Comparison of ENCODE assay signal across 12 cellular contexts in the genomic region with DNA sequence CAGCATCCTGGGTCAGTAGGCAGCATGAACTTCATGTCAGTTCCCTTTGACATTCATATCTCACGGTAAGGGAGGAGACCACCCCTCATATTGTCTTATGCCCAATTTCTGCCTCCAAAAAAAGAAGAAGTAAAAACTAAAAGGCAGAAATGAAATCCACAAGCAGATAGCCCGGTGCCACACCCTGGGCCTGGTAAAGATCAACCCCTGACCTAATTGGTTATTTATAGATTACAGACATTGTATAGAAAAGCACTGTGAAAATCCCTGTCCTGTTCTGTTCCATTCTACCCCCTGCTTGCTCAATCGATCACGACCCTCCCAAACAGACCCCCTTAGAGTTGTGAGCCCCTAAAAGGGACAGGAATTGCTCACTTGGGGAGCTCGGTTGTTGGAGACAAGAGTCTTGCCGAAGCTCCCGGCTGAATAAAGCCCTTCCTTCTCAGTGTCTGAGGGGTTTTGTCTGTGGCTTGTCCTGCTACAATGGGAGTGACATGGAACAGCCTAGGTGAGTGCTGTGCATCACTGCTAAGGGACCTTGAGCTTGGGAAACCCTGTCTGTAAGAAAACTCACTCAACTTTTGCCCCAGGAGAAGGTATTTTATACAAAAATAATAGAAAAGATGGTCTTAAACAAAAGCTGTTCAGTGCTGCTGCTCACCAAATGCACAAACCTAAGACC. TPM values are rescaled to one million over a fixed set of nuclear protein-coding genes. Genes with fewer than 3 reads are reported as not detected.
DNase-seq lines count a peak whose midpoint lies in the region; ATAC-seq, FAIRE-seq and TF ChIP-seq lines count a peak whose summit lies in the region.
"Had no signal": no experiment of that assay in that cellular context is flagged by ENCODE, and none has a peak within 500 bp of the region (broad histone marks: within the 10 kb centered on the region; RNA-seq: fewer than 3 reads in every experiment).

No MANE protein-coding gene starts in this region.

- H3K4me3 Mint-ChIP-seq in CD4-positive, alpha-beta T cell: peak overlapping the region; percentile 58
- no peak overlapping the region for H3K4me3 Mint-ChIP-seq in HFFc6
- no peak overlapping the region for H3K4me3 Mint-ChIP-seq in nephron progenitor cell
- H3K4me3 Mint-ChIP-seq: neural crest cell had no signal

- no peaks in the 10 kb centered on the region for H3K9me1 ChIP-seq in K562 (ENCODE audit: control insufficient read depth, insufficient read depth, low read length)

- no peak for TF ChIP-seq RAD21 in K562 (CRISPR knock-in tag; conservative IDR thresholded peaks at IDR 0.05 in 1 of 2, IDR thresholded peaks at IDR 0.05 in 1 of 2)

- no peaks in the 10 kb centered on the region for H3K27me3 Mint-ChIP-seq in CD4-positive, alpha-beta T cell
- H3K27me3 Mint-ChIP-seq in HFFc6 (ENCODE audit: insufficient read depth) (peaks cover 3% of the 10 kb centered on the region), nephron progenitor cell (ENCODE audit: low read depth, poor library complexity) (no peaks in the 10 kb centered on the region)

- no peak for DNase-seq in CD4-positive, alpha-beta T cell
- no peak for DNase-seq in HFFc6
- no peak for DNase-seq in K562 (ENCODE audit: extremely low read depth in 1 of 4, low spot score in 3 of 4)
- no peak for DNase-seq in nephron progenitor cell
- DNase-seq in amygdala (lab: John Stamatoyannopoulos, UW): no peak
- DNase-seq in DMS53 (lab: John Stamatoyannopoulos, UW): no peak
- DNase-seq in ovary: no peak
- no peak for DNase-seq in nucleus accumbens (lab: John Stamatoyannopoulos, UW)
- DNase-seq: DMS79 treated with DMSO at 0.1 percent for 48 hours, RPMI8226 had no signal

- peaks cover 91% of the 10 kb centered on the region for H3K4me1 Mint-ChIP-seq in CD4-positive, alpha-beta T cell (ENCODE audit: low read depth)
- H3K4me1 Mint-ChIP-seq in HFFc6 (ENCODE audit: low read depth) (peaks cover 80% of the 10 kb centered on the region), nephron progenitor cell (peaks cover 19% of the 10 kb centered on the region)

- peaks cover 100% of the 10 kb centered on the region for H3K79me2 ChIP-seq in K562 (ENCODE audit: control insufficient read depth, insufficient read depth, low read length)

- peaks cover 11 to 52% of the 10 kb centered on the region in 2 experiments for H3K4me1 ChIP-seq in K562 (replicated peaks in 1 of 2; ENCODE audit: control insufficient read depth in 2 of 2, insufficient read depth in 2 of 2, low read length in 2 of 2)
- peaks cover 12% of the 10 kb centered on the region for H3K4me1 ChIP-seq in ovary (ENCODE audit: insufficient read depth)

- ATAC-seq in CD4-positive, alpha-beta T cell (ENCODE audit: poor library complexity): no peak
- peak; percentile 52 for ATAC-seq in K562

- no peak for TF ChIP-seq EP300 in K562 (IDR thresholded peaks at IDR 0.05; ENCODE audit: low read length)
- no peak for TF ChIP-seq EP300 in ovary (IDR thresholded peaks at IDR 0.05)

- POLR2A ChIA-PET in CD4-positive, alpha-beta T cell (lab: Charles Lee): interaction anchor here (1.0 to 35.5 kb wide), 5 partner anchors 8 to 221 kb away, joined by 3 to 914 read pairs (median 4); partner anchors contain the start of genes ANKRD12, NDUFV2 and TWSG1
- POLR2A ChIA-PET in K562 (lab: Yijun Ruan, JAX): interaction anchor here (0.6 to 4.2 kb wide), 14 partner anchors 9 to 1164 kb away, joined by 3 to 53 read pairs (median 4); partner anchors contain the start of gene NDUFV2

- peak overlapping the region; percentile 23 for H3K27ac ChIP-seq in CD4-positive, alpha-beta T cell (ENCODE audit: low read depth, low read length)
- H3K27ac ChIP-seq in K562 (ENCODE audit: extremely low read depth, low read depth, low read length) (peak overlapping the region; percentile 46; the same call in 2 of the 3 replicates), ovary (no peak overlapping the region)
- H3K27ac ChIP-seq: HL-60 had no signal

- H3K9me3 Mint-ChIP-seq in CD4-positive, alpha-beta T cell: no peaks in the 10 kb centered on the region
- no peaks in the 10 kb centered on the region for H3K9me3 Mint-ChIP-seq in HFFc6
- no peaks in the 10 kb centered on the region for H3K9me3 Mint-ChIP-seq in nephron progenitor cell
- H3K9me3 Mint-ChIP-seq: neural crest cell had no signal

- H2AFZ ChIP-seq in K562 (ENCODE audit: low read depth, low read length): no peak overlapping the region

- CTCF ChIA-PET in CD4-positive, alpha-beta T cell (lab: Charles Lee): no interaction called here
- CTCF ChIA-PET in K562 (lab: Yijun Ruan, JAX; ENCODE audit: low intra/inter-chr PET ratio): no interaction called here

- in situ Hi-C loops in K562 (cut with MboI): no loop called here

- no peak for TF ChIP-seq CTCF in CD4-positive, alpha-beta T cell (IDR thresholded peaks at IDR 0.05)
- TF ChIP-seq CTCF in HFFc6 (IDR thresholded peaks at IDR 0.05): no peak
- TF ChIP-seq CTCF in K562 (IDR thresholded peaks at IDR 0.05 in 2 of 3, conservative IDR thresholded peaks at IDR 0.05 in 1 of 3; ENCODE audit: insufficient read depth in 2 of 3, low read depth in 1 of 3, low read length in 3 of 3): no peak
- TF ChIP-seq CTCF in nephron progenitor cell (IDR thresholded peaks at IDR 0.05): no peak
- TF ChIP-seq CTCF in ovary (IDR thresholded peaks at IDR 0.05): no peak

- TF ChIP-seq POLR2A in K562 (conservative IDR thresholded peaks at IDR 0.05) (no peak), ovary (IDR thresholded peaks at IDR 0.05) (no peak)

- no peak overlapping the region for H3K4me2 ChIP-seq in K562 (ENCODE audit: insufficient read depth, low read length)

- no peak overlapping the region for H3K4me3 ChIP-seq in K562
- H3K4me3 ChIP-seq in ovary: no peak overlapping the region

- 0 out of 2 replicates have a peak, but pooled peaks cover 4% of the 10 kb centered on the region for H4K20me1 ChIP-seq in K562 (replicated peaks; ENCODE audit: control insufficient read depth, insufficient read depth, low read length)

- H3K27ac Mint-ChIP-seq in CD4-positive, alpha-beta T cell: peak overlapping the region; percentile 95
- peak overlapping the region; percentile 55 for H3K27ac Mint-ChIP-seq in HFFc6
- H3K27ac Mint-ChIP-seq in nephron progenitor cell: peak overlapping the region; percentile 90

- no peaks in the 10 kb centered on the region for H3K27me3 ChIP-seq in CD4-positive, alpha-beta T cell (ENCODE audit: control insufficient read depth, insufficient read depth, low read length)
- H3K27me3 ChIP-seq in K562 (ENCODE audit: control insufficient read depth in 2 of 2, insufficient read depth in 2 of 2, low read length in 2 of 2) (no peaks in the 10 kb centered on the region), ovary (no peaks in the 10 kb centered on the region)

- intact Hi-C loops in CD4-positive, alpha-beta T cell (cut with DNase I, micrococcal nuclease): loop anchor here in 1 of 2 experiments (10.0 kb wide), 1 partner anchor 1411 kb away; the partner anchor contains the start of gene NAPG
- intact Hi-C loops in K562 (cut with micrococcal nuclease): no loop called here
- intact Hi-C loops in ovary (cut with DNase I): no loop called here

- H3K9me3 ChIP-seq in CD4-positive, alpha-beta T cell (ENCODE audit: control insufficient read depth, low read length): no peaks in the 10 kb centered on the region
- H3K9me3 ChIP-seq in K562 (replicated peaks; ENCODE audit: control insufficient read depth, insufficient read depth, low read depth, low read length) (no peaks in the 10 kb centered on the region), ovary (no peaks in the 10 kb centered on the region)

- H3K36me3 Mint-ChIP-seq in CD4-positive, alpha-beta T cell (ENCODE audit: low read depth): peaks cover 55% of the 10 kb centered on the region
- H3K36me3 Mint-ChIP-seq in HFFc6 (ENCODE audit: low read depth) (peaks cover 16% of the 10 kb centered on the region), nephron progenitor cell (ENCODE audit: low read depth) (peaks cover 59% of the 10 kb centered on the region)

- H3K36me3 ChIP-seq in K562 (ENCODE audit: control insufficient read depth, insufficient read depth, low read length) (peaks cover 79% of the 10 kb centered on the region), ovary (no peaks in the 10 kb centered on the region)

- FAIRE-seq in K562 (lab: Jason Lieb, UNC): no peak

- 58% methylated on average over 7 of the region's 7 CpGs for WGBS in K562 (ENCODE audit: insufficient coverage, low coverage, missing lambda C conversion rate)
- WGBS in ovary, 3 donors: 76 to 80% (median 79%) methylated on average over 7 of the region's 7 CpGs

- H3K9ac ChIP-seq in K562 (ENCODE audit: insufficient read depth in 1 of 2, low read depth in 2 of 2, low read length in 2 of 2): peak overlapping the region in 1 of 2 experiments; percentile 50; a peak in 1 of 4 replicates

- BruUV-seq in K562 (replicated peaks; lab: Mats Ljungman, UMichigan): no TSS peak

RNA-seq across cellular contexts. Expression of gene NDUFV2, which starts 11.1 kb away (rescaled TPM):
- 100 to 1,000 TPM; 230 to 231 TPM for total RNA-seq in CD4-positive, alpha-beta T cell
- total RNA-seq in HFFc6 (2021; fragmentation: NEBNext Ultra II Directional; extraction: Animal tissue kit (Norgen Biotek cat#: 25700)): 100 to 1,000 TPM; 157 to 198 (median 184) TPM
- total RNA-seq in K562 (2011; cell fraction: chromatin; rRNA removed; ENCODE audit: low replicate concordance): 122 and 367 TPM in 2 replicates
- total RNA-seq in K562 (2011; cell fraction: nucleolus; rRNA removed): 101 and 132 TPM in 2 replicates
- 250 and 347 TPM in 2 replicates for total RNA-seq in K562 (2011; cell fraction: nucleoplasm; rRNA removed)
- total RNA-seq in K562 (2014; rRNA removed): 213 and 332 TPM in 2 replicates
- total RNA-seq in K562 (2014; rRNA removed; fragmentation: Illumina TruSeq; extraction: Trizol): 378 and 409 TPM in 2 replicates
- total RNA-seq in K562 (2015; rRNA removed; fragmentation: Illumina TruSeq; extraction: Trizol): 341 and 397 TPM in 2 replicates
- total RNA-seq in K562 (2021): 302 and 312 TPM in 2 replicates
- 451 and 487 TPM in 2 replicates for polyA plus RNA-seq in K562 (2011; rRNA removed)
- 117 and 214 TPM in 2 replicates for polyA plus RNA-seq in K562 (2011; cell fraction: cytosol; rRNA removed)
- 97.9 and 211 TPM in 2 replicates for polyA plus RNA-seq in K562 (2011; cell fraction: nucleus; rRNA removed)
- 263 and 279 TPM in 2 replicates for polyA plus RNA-seq in K562 (2012)
- polyA plus RNA-seq in K562 (2014; fragmentation: Illumina TruSeq; extraction: Trizol): 354 and 361 TPM in 2 replicates
- 100 to 1,000 TPM; 384 to 550 TPM for polyA plus RNA-seq in K562 (2014; fragmentation: Nextera tagmentation; extraction: Ambion mirVana)
- polyA plus RNA-seq in K562 (2014; rRNA removed): 389 and 437 TPM in 2 replicates
- 148 and 223 TPM in 2 replicates for polyA minus RNA-seq in K562 (2011; rRNA and poly(A)+ RNA removed)
- polyA minus RNA-seq in K562 (2011; cell fraction: cytosol; rRNA and poly(A)+ RNA removed): 44.6 and 66.0 TPM in 2 replicates
- polyA minus RNA-seq in K562 (2011; cell fraction: nucleus; rRNA and poly(A)+ RNA removed): 155 and 334 TPM in 2 replicates
- 10 to 100 TPM; 59.7 to 86.0 (median 65.5) TPM for total RNA-seq in ovary
- polyA plus RNA-seq in ovary: 100 to 1,000 TPM in 1 of 2 donors, 10 to 100 TPM in 1; 86.1 to 135 TPM

RNA-seq across cellular contexts. Expression of gene ANKRD12, which starts 23.0 kb away (rescaled TPM):
- total RNA-seq in CD4-positive, alpha-beta T cell: 100 to 1,000 TPM; 160 to 164 TPM
- total RNA-seq in HFFc6 (2021; fragmentation: NEBNext Ultra II Directional; extraction: Animal tissue kit (Norgen Biotek cat#: 25700)): 10 to 100 TPM; 26.5 to 31.3 (median 29.8) TPM
- total RNA-seq in K562 (2011; cell fraction: chromatin; rRNA removed; ENCODE audit: low replicate concordance): 17.5 and 89.7 TPM in 2 replicates
- total RNA-seq in K562 (2011; cell fraction: nucleolus; rRNA removed): 16.0 and 17.8 TPM in 2 replicates
- total RNA-seq in K562 (2011; cell fraction: nucleoplasm; rRNA removed): 20.1 and 30.6 TPM in 2 replicates
- total RNA-seq in K562 (2014; rRNA removed): 15.9 and 24.7 TPM in 2 replicates
- 23.6 and 29.9 TPM in 2 replicates for total RNA-seq in K562 (2014; rRNA removed; fragmentation: Illumina TruSeq; extraction: Trizol)
- total RNA-seq in K562 (2015; rRNA removed; fragmentation: Illumina TruSeq; extraction: Trizol): 24.7 and 28.2 TPM in 2 replicates
- total RNA-seq in K562 (2021): 24.2 and 25.4 TPM in 2 replicates
- 10.7 and 11.8 TPM in 2 replicates for polyA plus RNA-seq in K562 (2011; rRNA removed)
- 1.3 and 3.0 TPM in 2 replicates for polyA plus RNA-seq in K562 (2011; cell fraction: cytosol; rRNA removed)
- polyA plus RNA-seq in K562 (2011; cell fraction: nucleus; rRNA removed): 18.0 and 18.6 TPM in 2 replicates
- polyA plus RNA-seq in K562 (2012): 10.7 and 12.0 TPM in 2 replicates
- polyA plus RNA-seq in K562 (2014; fragmentation: Illumina TruSeq; extraction: Trizol): 9.5 and 16.0 TPM in 2 replicates
- polyA plus RNA-seq in K562 (2014; fragmentation: Nextera tagmentation; extraction: Ambion mirVana): 10 to 100 TPM; 12.3 to 15.7 TPM
- polyA plus RNA-seq in K562 (2014; rRNA removed): 5.8 and 6.6 TPM in 2 replicates
- 88.7 and 115 TPM in 2 replicates for polyA minus RNA-seq in K562 (2011; rRNA and poly(A)+ RNA removed)
- polyA minus RNA-seq in K562 (2011; cell fraction: cytosol; rRNA and poly(A)+ RNA removed): 21.7 and 26.1 TPM in 2 replicates
- polyA minus RNA-seq in K562 (2011; cell fraction: nucleus; rRNA and poly(A)+ RNA removed): 29.1 and 58.8 TPM in 2 replicates
- total RNA-seq in ovary: 100 to 1,000 TPM in 1 of 7 donors, 10 to 100 TPM in 6; 27.0 to 115 (median 76.4) TPM
- polyA plus RNA-seq in ovary: 10 to 100 TPM in 1 of 2 donors, 1 to 10 TPM in 1; 8.8 to 12.8 TPM

Comparison
In these comparisons a context has a peak if more than half of its experiments do, and no peak if none do; other contexts are left out.
1. H3K27ac ChIP-seq: peak in CD4-positive, alpha-beta T cell (single experiment) and K562 (single experiment); none in ovary (0 of 2).
2. Peak in every context shown above with its lines, with median percentiles within 50 percentile points of each other: H3K27ac Mint-ChIP-seq.